Comparison of ENCODE assay signal across 8 cellular contexts in genomic region chr3:66038726-66039589, GRCh38.
DNase-seq lines count a peak whose midpoint lies in the region; ATAC-seq lines count a peak whose summit lies in the region.

Gene MAGI1, minus strand, starts transcription at chr3:66038918. Its CDS starts 610 bp downstream, at chr3:66038308.

- no peaks in the 10 kb centered on the region for H3K9me3 Mint-ChIP-seq in activated naive CD8-positive, alpha-beta T cell treated with anti-CD3 and anti-CD28 coated beads, Interleukin-2, amount 50 U/mL, for 24 hours

- ATAC-seq in GM21360 (IDR thresholded peaks at IDR 0.05; ENCODE audit: unreplicated experiment) (peak; percentile 89), HG03575 (IDR thresholded peaks at IDR 0.05; ENCODE audit: extremely low read depth, insufficient number of reproducible peaks, low FRiP score, unreplicated experiment) (peak; percentile 48)
- peak; percentile 69 for ATAC-seq in activated naive CD8-positive, alpha-beta T cell treated with anti-CD3 and anti-CD28 coated beads, Interleukin-2, amount 50 U/mL, for 24 hours

- peak within 1 kb of the TSS; percentile 11 for H3K27ac Mint-ChIP-seq in activated naive CD8-positive, alpha-beta T cell treated with anti-CD3 and anti-CD28 coated beads, Interleukin-2, amount 50 U/mL, for 24 hours

- peaks cover 63% of the 10 kb centered on the region for H3K27me3 Mint-ChIP-seq in activated naive CD8-positive, alpha-beta T cell treated with anti-CD3 and anti-CD28 coated beads, Interleukin-2, amount 50 U/mL, for 24 hours

- peak; percentile 94 for DNase-seq in DMS 273 (lab: John Stamatoyannopoulos, UW; ENCODE audit: unreplicated experiment)
- peak; percentile 62 for DNase-seq in NCI-H748 treated with DMSO at 0.1 percent for 48 hours (lab: John Stamatoyannopoulos, UW)
- peak; percentile 29 for DNase-seq in activated naive CD8-positive, alpha-beta T cell treated with anti-CD3 and anti-CD28 coated beads, Interleukin-2, amount 50 U/mL, for 24 hours
- peak; percentile 72 to 96 (median 92) for DNase-seq in head of caudate nucleus
- DNase-seq in nucleus accumbens (lab: John Stamatoyannopoulos, UW): peak; percentile 65 to 95 (median 89)
- no peak for DNase-seq in NAMALWA (ENCODE audit: low spot score)

- peak within 1 kb of the TSS; percentile 83 for H3K4me3 Mint-ChIP-seq in activated naive CD8-positive, alpha-beta T cell treated with anti-CD3 and anti-CD28 coated beads, Interleukin-2, amount 50 U/mL, for 24 hours

- H3K36me3 Mint-ChIP-seq in activated naive CD8-positive, alpha-beta T cell treated with anti-CD3 and anti-CD28 coated beads, Interleukin-2, amount 50 U/mL, for 24 hours (ENCODE audit: low read depth): no peaks in the 10 kb centered on the region

- intact Hi-C loops in head of caudate nucleus (cut with DNase I): no loop called here

- H3K4me1 Mint-ChIP-seq in activated naive CD8-positive, alpha-beta T cell treated with anti-CD3 and anti-CD28 coated beads, Interleukin-2, amount 50 U/mL, for 24 hours: peaks cover 13% of the 10 kb centered on the region
